Comparison of ENCODE assay signal across 25 cellular contexts in the genomic region with DNA sequence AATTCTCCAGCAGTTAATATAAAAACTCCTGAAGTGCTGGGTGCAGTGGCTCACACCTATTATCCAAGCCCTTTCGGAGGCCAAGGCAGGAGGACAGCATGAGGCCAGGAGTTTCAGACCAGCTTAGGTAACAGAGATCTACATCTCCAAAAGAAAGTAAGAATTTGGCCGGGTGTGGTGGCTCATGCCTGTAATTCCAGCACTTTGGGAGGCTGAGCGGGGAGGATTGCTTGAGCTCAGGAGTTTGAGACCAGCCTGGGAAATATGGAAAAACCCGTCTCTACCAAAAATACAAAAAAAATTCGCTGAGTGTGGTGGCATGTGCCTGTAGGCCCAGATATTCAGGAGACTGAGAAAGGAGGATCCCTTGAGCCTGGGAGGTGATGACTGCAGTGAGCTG.
"Had no signal": no experiment of that assay in that cellular context is flagged by ENCODE, and none has a peak within 500 bp of the region (broad histone marks: within the 10 kb centered on the region; RNA-seq: fewer than 3 reads in every experiment).

No MANE protein-coding gene starts in this region.

- ATAC-seq: stimulated activated effector memory CD8-positive, alpha-beta T cell treated with anti-CD3 and anti-CD28 coated beads, Interleukin-12 subunit alpha, Interleukin-12 subunit beta, amount 100 ng/mL, for 72 hours; stimulated activated memory B cell treated with anti-CD40 and anti-IgM and Interleukin-4, amounts not matched to agents 10 μg/mL and 1 μg/mL and 100 μg/mL, for 72 hours; stimulated activated naive B cell treated with anti-CD40 and anti-IgM and Interleukin-4, amounts not matched to agents 10 μg/mL and 1 μg/mL and 100 μg/mL, for 72 hours; stimulated activated naive CD8-positive, alpha-beta T cell treated with anti-CD3 and anti-CD28 coated beads, Interleukin-15, amount 100 ng/mL, for 72 hours; stimulated activated naive CD8-positive, alpha-beta T cell treated with anti-CD3 and anti-CD28 coated beads, Interleukin-15, Interleukin-2, amounts not matched to agents 100 U/mL and 50 U/mL, for 24 hours; upper lobe of right lung had no signal

- H3K4me3 ChIP-seq: stomach, suprapubic skin, testis, thoracic aorta, thyroid gland, tibial artery, tibial nerve, transverse colon, upper lobe of left lung, upper lobe of right lung, uterus, vagina had no signal

- H3K36me3 ChIP-seq: stomach, suprapubic skin, thoracic aorta, thyroid gland, tibial artery, tibial nerve, transverse colon, upper lobe of left lung, upper lobe of right lung, uterus, vagina had no signal

- DNase-seq: stimulated activated CD4-positive, alpha-beta T cell treated with anti-CD3 and anti-CD28 coated beads, Interleukin-2, amount 100 ng/mL, for 48 hours; stimulated activated CD4-positive, alpha-beta T cell treated with anti-CD3 and anti-CD28 coated beads, Interleukin-4, amount 100 ng/mL, for 1 hour; stimulated activated CD4-positive, alpha-beta T cell treated with anti-CD3 and anti-CD28 coated beads, Interleukin-4, amount 100 ng/mL, for 24 hours; stimulated activated CD4-positive, alpha-beta T cell treated with anti-CD3 and anti-CD28 coated beads, Interleukin-4, amount 100 ng/mL, for 4 hours; stimulated activated CD8-positive, alpha-beta memory T cell treated with anti-CD3 and anti-CD28 coated beads, Interleukin-4, amount 100 ng/mL, for 48 hours; stimulated activated naive B cell treated with anti-CD40 and anti-IgM and Interleukin-4, amounts not matched to agents 10 μg/mL and 1 μg/mL and 100 μg/mL, for 72 hours; stimulated activated naive CD4-positive, alpha-beta T cell; stimulated activated naive CD4-positive, alpha-beta T cell treated with Interleukin-2 at 50 U/mL for 16 hours; stimulated activated naive CD8-positive, alpha-beta T cell treated with anti-CD3 and anti-CD28 coated beads, Interleukin-15, amount 100 ng/mL, for 72 hours; stimulated activated naive CD8-positive, alpha-beta T cell treated with anti-CD3 and anti-CD28 coated beads, Interleukin-15, Interleukin-2, amounts not matched to agents 100 U/mL and 50 U/mL, for 24 hours; stomach; substantia nigra; testis; thyroid gland; tibial artery; transverse colon; upper lobe of left lung; upper lobe of right lung; uterus had no signal

- H3K9me3 ChIP-seq: stomach, suprapubic skin, testis, thoracic aorta, thyroid gland, tibial artery, tibial nerve, transverse colon, upper lobe of left lung, upper lobe of right lung, uterus, vagina had no signal

- H3K27me3 ChIP-seq: stomach, suprapubic skin, testis, thyroid gland, tibial artery, tibial nerve, transverse colon, upper lobe of left lung, upper lobe of right lung, uterus, vagina had no signal

- H3K27ac ChIP-seq: stomach, suprapubic skin, testis, thoracic aorta, thyroid gland, tibial artery, tibial nerve, transverse colon, upper lobe of left lung, upper lobe of right lung, uterus, vagina had no signal

- H3K4me1 ChIP-seq: testis, upper lobe of right lung, uterus had no signal
